ENCODE assay signal across 1 cellular context in genomic region chr2:127658146-127658545, GRCh38.
TF ChIP-seq lines count a peak whose summit lies in the region.

No MANE protein-coding gene starts in this region.

TF ChIP-seq in SK-N-SH, 30 proteins besides CTCF, POLR2A, EP300 and RAD21 (continued from another document):
- no peak for TF ChIP-seq PBX3 (IDR thresholded peaks at IDR 0.05)
TF ChIP-seq in SK-N-SH: peak in this region for 0.
